1 cellular context compared by ENCODE assay signal in the genomic region with DNA sequence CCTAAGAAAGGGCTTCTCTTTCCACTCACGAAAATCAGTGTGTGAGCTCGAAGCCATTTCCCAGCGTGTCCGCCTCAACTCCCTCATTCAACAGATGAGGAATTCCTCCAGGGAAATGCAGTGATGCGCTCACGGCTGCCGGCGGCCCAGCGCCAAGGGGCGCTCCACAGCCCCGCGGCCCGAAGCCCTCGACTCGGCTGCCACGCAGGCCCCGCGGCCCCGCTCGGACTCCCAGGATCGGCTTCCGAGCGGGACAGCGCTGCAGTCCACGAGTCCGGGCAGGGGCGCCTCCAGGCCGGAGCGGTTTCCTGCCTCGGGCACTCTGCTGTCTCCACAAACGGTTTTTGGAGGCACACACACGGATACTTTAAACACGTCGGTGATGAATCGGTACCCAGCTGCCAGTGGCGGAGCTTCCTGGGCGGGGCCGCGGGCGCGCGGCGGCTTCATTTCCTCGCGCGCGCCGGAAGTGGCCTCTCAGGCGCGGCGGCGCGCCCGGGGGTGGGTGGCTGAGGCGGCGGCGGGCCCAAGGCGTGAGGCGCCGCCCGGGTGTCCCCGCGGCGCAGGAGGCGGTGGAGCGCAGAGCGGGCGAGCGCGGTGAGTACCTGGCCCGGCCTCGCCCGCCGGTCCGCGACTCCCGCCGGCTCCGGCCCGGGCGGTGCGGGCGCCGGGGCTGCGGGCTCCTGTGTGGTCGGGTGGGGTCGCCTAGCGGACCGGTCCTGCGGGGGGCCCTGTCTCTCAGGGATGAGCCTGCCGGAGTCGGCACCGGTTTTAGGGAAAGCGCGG.
TF ChIP-seq lines count a peak whose summit lies in the region.

A gene with protein sequence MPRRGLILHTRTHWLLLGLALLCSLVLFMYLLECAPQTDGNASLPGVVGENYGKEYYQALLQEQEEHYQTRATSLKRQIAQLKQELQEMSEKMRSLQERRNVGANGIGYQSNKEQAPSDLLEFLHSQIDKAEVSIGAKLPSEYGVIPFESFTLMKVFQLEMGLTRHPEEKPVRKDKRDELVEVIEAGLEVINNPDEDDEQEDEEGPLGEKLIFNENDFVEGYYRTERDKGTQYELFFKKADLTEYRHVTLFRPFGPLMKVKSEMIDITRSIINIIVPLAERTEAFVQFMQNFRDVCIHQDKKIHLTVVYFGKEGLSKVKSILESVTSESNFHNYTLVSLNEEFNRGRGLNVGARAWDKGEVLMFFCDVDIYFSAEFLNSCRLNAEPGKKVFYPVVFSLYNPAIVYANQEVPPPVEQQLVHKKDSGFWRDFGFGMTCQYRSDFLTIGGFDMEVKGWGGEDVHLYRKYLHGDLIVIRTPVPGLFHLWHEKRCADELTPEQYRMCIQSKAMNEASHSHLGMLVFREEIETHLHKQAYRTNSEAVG (plus strand): TSS at position 475 of the 786 bp plus-strand sequence. CDS start 16,705 bp downstream, outside the sequence.

TF ChIP-seq in HepG2, 621 proteins besides CTCF, POLR2A, EP300 and RAD21 (continued from another document and continues in another):
- TF ChIP-seq KLF16 (CRISPR knock-in tag; IDR thresholded peaks at IDR 0.05) (no peak), PTBP1 (IDR thresholded peaks at IDR 0.05; ENCODE audit: low read depth, low read length, poor library complexity, severe bottlenecking) (no peak), ZNF670 (CRISPR knock-in tag; IDR thresholded peaks at IDR 0.05; ENCODE audit: borderline replicate concordance) (no peak), MTF1 (CRISPR knock-in tag; IDR thresholded peaks at IDR 0.05) (no peak), ZNF343 (CRISPR knock-in tag; IDR thresholded peaks at IDR 0.05) (peak; percentile 63), DPF2 (CRISPR knock-in tag; IDR thresholded peaks at IDR 0.05; ENCODE audit: borderline replicate concordance, low read depth) (no peak), ELF4 (CRISPR knock-in tag; IDR thresholded peaks at IDR 0.05; ENCODE audit: borderline replicate concordance) (no peak), ZNF235 (CRISPR knock-in tag; IDR thresholded peaks at IDR 0.05; ENCODE audit: borderline replicate concordance) (peak; percentile 92), ZNF230 (CRISPR knock-in tag; IDR thresholded peaks at IDR 0.05) (peak; percentile 82; the same call in 1 of the 2 replicates), SP1 (IDR thresholded peaks at IDR 0.05) (no peak), SP1 (CRISPR knock-in tag; IDR thresholded peaks at IDR 0.05) (0 out of 2 replicates have a peak, but pooled peaks have one; percentile 42), ZNF776 (CRISPR knock-in tag; IDR thresholded peaks at IDR 0.05) (peak; percentile 77; the same call in 1 of the 2 replicates), ZNF749 (CRISPR knock-in tag; IDR thresholded peaks at IDR 0.05; ENCODE audit: borderline replicate concordance) (0 out of 2 replicates have a peak, but pooled peaks have one; percentile 11), ZC3H4 (CRISPR knock-in tag; IDR thresholded peaks at IDR 0.05; ENCODE audit: borderline replicate concordance) (no peak), ZNF780A (CRISPR knock-in tag; IDR thresholded peaks at IDR 0.05) (no peak), PCBP2 (optimal IDR thresholded peaks at IDR 0.05; ENCODE audit: low read depth, low read length, poor library complexity, severe bottlenecking) (no peak), POGZ (CRISPR knock-in tag; IDR thresholded peaks at IDR 0.05) (peak; percentile 59), ZNF883 (CRISPR knock-in tag; IDR thresholded peaks at IDR 0.05; ENCODE audit: not compliant biosample characterization) (peak; percentile 77), ZNF792 (CRISPR knock-in tag; IDR thresholded peaks at IDR 0.05) (no peak), ZFP62 (CRISPR knock-in tag; IDR thresholded peaks at IDR 0.05) (no peak), MBNL3 (CRISPR knock-in tag; conservative IDR thresholded peaks at IDR 0.05) (no peak), SMAD1 (CRISPR knock-in tag; IDR thresholded peaks at IDR 0.05; ENCODE audit: borderline replicate concordance, low read depth) (no peak), RBFOX2 (IDR thresholded peaks at IDR 0.05; ENCODE audit: low read depth, low read length) (peak; percentile 82), ZFP36 (IDR thresholded peaks at IDR 0.05; ENCODE audit: borderline replicate concordance, low read depth, low read length, partially characterized antibody) (no peak), CENPX (CRISPR knock-in tag; IDR thresholded peaks at IDR 0.05) (no peak), NPAS2 (CRISPR knock-in tag; IDR thresholded peaks at IDR 0.05; ENCODE audit: borderline replicate concordance) (no peak)
- TF ChIP-seq, protein P1, sequence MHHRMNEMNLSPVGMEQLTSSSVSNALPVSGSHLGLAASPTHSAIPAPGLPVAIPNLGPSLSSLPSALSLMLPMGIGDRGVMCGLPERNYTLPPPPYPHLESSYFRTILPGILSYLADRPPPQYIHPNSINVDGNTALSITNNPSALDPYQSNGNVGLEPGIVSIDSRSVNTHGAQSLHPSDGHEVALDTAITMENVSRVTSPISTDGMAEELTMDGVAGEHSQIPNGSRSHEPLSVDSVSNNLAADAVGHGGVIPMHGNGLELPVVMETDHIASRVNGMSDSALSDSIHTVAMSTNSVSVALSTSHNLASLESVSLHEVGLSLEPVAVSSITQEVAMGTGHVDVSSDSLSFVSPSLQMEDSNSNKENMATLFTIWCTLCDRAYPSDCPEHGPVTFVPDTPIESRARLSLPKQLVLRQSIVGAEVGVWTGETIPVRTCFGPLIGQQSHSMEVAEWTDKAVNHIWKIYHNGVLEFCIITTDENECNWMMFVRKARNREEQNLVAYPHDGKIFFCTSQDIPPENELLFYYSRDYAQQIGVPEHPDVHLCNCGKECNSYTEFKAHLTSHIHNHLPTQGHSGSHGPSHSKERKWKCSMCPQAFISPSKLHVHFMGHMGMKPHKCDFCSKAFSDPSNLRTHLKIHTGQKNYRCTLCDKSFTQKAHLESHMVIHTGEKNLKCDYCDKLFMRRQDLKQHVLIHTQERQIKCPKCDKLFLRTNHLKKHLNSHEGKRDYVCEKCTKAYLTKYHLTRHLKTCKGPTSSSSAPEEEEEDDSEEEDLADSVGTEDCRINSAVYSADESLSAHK (CRISPR knock-in tag; IDR thresholded peaks at IDR 0.05; ENCODE audit: borderline replicate concordance): no peak
- TF ChIP-seq, protein P2, sequence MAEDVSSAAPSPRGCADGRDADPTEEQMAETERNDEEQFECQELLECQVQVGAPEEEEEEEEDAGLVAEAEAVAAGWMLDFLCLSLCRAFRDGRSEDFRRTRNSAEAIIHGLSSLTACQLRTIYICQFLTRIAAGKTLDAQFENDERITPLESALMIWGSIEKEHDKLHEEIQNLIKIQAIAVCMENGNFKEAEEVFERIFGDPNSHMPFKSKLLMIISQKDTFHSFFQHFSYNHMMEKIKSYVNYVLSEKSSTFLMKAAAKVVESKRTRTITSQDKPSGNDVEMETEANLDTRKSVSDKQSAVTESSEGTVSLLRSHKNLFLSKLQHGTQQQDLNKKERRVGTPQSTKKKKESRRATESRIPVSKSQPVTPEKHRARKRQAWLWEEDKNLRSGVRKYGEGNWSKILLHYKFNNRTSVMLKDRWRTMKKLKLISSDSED (CRISPR knock-in tag; IDR thresholded peaks at IDR 0.05): no peak
- TF ChIP-seq, protein P3, sequence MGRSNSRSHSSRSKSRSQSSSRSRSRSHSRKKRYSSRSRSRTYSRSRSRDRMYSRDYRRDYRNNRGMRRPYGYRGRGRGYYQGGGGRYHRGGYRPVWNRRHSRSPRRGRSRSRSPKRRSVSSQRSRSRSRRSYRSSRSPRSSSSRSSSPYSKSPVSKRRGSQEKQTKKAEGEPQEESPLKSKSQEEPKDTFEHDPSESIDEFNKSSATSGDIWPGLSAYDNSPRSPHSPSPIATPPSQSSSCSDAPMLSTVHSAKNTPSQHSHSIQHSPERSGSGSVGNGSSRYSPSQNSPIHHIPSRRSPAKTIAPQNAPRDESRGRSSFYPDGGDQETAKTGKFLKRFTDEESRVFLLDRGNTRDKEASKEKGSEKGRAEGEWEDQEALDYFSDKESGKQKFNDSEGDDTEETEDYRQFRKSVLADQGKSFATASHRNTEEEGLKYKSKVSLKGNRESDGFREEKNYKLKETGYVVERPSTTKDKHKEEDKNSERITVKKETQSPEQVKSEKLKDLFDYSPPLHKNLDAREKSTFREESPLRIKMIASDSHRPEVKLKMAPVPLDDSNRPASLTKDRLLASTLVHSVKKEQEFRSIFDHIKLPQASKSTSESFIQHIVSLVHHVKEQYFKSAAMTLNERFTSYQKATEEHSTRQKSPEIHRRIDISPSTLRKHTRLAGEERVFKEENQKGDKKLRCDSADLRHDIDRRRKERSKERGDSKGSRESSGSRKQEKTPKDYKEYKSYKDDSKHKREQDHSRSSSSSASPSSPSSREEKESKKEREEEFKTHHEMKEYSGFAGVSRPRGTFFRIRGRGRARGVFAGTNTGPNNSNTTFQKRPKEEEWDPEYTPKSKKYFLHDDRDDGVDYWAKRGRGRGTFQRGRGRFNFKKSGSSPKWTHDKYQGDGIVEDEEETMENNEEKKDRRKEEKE (IDR thresholded peaks at IDR 0.05): no peak
- TF ChIP-seq, protein P4, sequence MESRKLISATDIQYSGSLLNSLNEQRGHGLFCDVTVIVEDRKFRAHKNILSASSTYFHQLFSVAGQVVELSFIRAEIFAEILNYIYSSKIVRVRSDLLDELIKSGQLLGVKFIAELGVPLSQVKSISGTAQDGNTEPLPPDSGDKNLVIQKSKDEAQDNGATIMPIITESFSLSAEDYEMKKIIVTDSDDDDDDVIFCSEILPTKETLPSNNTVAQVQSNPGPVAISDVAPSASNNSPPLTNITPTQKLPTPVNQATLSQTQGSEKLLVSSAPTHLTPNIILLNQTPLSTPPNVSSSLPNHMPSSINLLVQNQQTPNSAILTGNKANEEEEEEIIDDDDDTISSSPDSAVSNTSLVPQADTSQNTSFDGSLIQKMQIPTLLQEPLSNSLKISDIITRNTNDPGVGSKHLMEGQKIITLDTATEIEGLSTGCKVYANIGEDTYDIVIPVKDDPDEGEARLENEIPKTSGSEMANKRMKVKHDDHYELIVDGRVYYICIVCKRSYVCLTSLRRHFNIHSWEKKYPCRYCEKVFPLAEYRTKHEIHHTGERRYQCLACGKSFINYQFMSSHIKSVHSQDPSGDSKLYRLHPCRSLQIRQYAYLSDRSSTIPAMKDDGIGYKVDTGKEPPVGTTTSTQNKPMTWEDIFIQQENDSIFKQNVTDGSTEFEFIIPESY (CRISPR knock-in tag; IDR thresholded peaks at IDR 0.05): no peak
- TF ChIP-seq, protein P5, sequence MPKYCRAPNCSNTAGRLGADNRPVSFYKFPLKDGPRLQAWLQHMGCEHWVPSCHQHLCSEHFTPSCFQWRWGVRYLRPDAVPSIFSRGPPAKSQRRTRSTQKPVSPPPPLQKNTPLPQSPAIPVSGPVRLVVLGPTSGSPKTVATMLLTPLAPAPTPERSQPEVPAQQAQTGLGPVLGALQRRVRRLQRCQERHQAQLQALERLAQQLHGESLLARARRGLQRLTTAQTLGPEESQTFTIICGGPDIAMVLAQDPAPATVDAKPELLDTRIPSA (CRISPR knock-in tag; IDR thresholded peaks at IDR 0.05; ENCODE audit: borderline replicate concordance): no peak
- TF ChIP-seq, protein P6, sequence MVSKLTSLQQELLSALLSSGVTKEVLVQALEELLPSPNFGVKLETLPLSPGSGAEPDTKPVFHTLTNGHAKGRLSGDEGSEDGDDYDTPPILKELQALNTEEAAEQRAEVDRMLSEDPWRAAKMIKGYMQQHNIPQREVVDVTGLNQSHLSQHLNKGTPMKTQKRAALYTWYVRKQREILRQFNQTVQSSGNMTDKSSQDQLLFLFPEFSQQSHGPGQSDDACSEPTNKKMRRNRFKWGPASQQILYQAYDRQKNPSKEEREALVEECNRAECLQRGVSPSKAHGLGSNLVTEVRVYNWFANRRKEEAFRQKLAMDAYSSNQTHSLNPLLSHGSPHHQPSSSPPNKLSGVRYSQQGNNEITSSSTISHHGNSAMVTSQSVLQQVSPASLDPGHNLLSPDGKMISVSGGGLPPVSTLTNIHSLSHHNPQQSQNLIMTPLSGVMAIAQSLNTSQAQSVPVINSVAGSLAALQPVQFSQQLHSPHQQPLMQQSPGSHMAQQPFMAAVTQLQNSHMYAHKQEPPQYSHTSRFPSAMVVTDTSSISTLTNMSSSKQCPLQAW (CRISPR knock-in tag; IDR thresholded peaks at IDR 0.05): 0 out of 2 replicates have a peak, but pooled peaks have one; percentile 31
- TF ChIP-seq, protein P7, sequence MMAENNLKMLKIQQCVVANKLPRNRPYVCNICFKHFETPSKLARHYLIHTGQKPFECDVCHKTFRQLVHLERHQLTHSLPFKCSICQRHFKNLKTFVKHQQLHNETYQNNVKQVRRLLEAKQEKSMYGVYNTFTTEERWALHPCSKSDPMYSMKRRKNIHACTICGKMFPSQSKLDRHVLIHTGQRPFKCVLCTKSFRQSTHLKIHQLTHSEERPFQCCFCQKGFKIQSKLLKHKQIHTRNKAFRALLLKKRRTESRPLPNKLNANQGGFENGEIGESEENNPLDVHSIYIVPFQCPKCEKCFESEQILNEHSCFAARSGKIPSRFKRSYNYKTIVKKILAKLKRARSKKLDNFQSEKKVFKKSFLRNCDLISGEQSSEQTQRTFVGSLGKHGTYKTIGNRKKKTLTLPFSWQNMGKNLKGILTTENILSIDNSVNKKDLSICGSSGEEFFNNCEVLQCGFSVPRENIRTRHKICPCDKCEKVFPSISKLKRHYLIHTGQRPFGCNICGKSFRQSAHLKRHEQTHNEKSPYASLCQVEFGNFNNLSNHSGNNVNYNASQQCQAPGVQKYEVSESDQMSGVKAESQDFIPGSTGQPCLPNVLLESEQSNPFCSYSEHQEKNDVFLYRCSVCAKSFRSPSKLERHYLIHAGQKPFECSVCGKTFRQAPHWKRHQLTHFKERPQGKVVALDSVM (CRISPR knock-in tag; IDR thresholded peaks at IDR 0.05): no peak
- TF ChIP-seq, protein P8, sequence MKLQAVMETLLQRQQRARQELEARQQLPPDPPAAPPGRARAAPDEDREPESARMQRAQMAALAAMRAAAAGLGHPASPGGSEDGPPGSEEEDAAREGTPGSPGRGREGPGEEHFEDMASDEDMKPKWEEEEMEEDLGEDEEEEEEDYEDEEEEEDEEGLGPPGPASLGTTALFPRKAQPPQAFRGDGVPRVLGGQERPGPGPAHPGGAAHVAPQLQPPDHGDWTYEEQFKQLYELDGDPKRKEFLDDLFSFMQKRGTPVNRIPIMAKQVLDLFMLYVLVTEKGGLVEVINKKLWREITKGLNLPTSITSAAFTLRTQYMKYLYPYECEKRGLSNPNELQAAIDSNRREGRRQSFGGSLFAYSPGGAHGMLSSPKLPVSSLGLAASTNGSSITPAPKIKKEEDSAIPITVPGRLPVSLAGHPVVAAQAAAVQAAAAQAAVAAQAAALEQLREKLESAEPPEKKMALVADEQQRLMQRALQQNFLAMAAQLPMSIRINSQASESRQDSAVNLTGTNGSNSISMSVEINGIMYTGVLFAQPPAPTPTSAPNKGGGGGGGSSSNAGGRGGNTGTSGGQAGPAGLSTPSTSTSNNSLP (IDR thresholded peaks at IDR 0.05; ENCODE audit: low read depth, low read length): no peak
- TF ChIP-seq, protein P9, sequence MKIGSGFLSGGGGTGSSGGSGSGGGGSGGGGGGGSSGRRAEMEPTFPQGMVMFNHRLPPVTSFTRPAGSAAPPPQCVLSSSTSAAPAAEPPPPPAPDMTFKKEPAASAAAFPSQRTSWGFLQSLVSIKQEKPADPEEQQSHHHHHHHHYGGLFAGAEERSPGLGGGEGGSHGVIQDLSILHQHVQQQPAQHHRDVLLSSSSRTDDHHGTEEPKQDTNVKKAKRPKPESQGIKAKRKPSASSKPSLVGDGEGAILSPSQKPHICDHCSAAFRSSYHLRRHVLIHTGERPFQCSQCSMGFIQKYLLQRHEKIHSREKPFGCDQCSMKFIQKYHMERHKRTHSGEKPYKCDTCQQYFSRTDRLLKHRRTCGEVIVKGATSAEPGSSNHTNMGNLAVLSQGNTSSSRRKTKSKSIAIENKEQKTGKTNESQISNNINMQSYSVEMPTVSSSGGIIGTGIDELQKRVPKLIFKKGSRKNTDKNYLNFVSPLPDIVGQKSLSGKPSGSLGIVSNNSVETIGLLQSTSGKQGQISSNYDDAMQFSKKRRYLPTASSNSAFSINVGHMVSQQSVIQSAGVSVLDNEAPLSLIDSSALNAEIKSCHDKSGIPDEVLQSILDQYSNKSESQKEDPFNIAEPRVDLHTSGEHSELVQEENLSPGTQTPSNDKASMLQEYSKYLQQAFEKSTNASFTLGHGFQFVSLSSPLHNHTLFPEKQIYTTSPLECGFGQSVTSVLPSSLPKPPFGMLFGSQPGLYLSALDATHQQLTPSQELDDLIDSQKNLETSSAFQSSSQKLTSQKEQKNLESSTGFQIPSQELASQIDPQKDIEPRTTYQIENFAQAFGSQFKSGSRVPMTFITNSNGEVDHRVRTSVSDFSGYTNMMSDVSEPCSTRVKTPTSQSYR (CRISPR knock-in tag; IDR thresholded peaks at IDR 0.05; ENCODE audit: borderline replicate concordance): no peak
